Comparison of ENCODE assay signal across 11 cellular contexts in the genomic region with DNA sequence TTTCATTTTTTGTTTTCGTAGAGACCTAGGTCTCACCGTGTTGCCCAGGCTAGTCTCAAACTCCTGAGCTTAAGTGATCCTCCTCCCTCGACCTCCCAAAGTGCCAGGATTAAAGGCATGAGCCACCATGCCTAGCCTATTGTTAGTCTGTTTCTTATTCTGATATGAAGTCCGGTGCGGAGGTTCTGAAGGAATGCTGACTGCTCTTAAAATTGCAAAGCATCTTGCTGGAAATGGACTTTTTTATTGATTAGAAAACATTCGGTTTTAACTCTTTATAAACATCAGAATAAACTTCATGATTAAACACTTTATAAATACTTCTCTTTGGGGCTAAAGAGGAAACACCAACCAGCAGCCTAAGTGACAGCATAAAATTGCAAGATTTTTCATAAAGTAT. TPM values are rescaled to one million over a fixed set of nuclear protein-coding genes. Genes with fewer than 3 reads are reported as not detected.
DNase-seq lines count a peak whose midpoint lies in the region; ATAC-seq, FAIRE-seq and TF ChIP-seq lines count a peak whose summit lies in the region.
"Had no signal": no experiment of that assay in that cellular context is flagged by ENCODE, and none has a peak within 500 bp of the region (broad histone marks: within the 10 kb centered on the region; RNA-seq: fewer than 3 reads in every experiment).

No MANE protein-coding gene starts in this region.

- under 1% methylated on average over 6 of the region's 6 CpGs for WGBS in GM12878 (ENCODE audit: insufficient coverage, insufficient replicate concordance, low lambda C conversion rate, missing lambda C conversion rate)
- 81% methylated on average over 4 of the region's 6 CpGs for WGBS in mesenchymal stem cell
- 54 to 64% methylated on average over 6 of the region's 6 CpGs for WGBS in transverse colon (ENCODE audit: low coverage in 1 of 2), 2 donors

- SMC1A ChIA-PET in GM12878 (lab: Charles Lee; ENCODE audit: uncharacterized antibody, unreplicated experiment): interaction anchor here (1.0 to 30.6 kb wide), 25 partner anchors 10 to 767 kb away, joined by 3 to 1237 read pairs (median 8); no protein-coding TSS in a partner anchor

- TF ChIP-seq POLR2A in GM12878 (IDR thresholded peaks at IDR 0.05; ENCODE audit: low read depth, low read length) (no peak), transverse colon (IDR thresholded peaks at IDR 0.05) (no peak)

- H3K4me3 ChIP-seq in GM12878 (peak overlapping the region; percentile 99), mesenchymal stem cell (ENCODE audit: insufficient read depth in 1 of 2, low read depth in 1 of 2, low read length in 2 of 2) (peak overlapping the region in 1 of 2 experiments; percentile 92), transverse colon (peak overlapping the region in 1 of 4 donors; percentile 74)
- H3K4me3 ChIP-seq: SK-N-MC had no signal

- intact Hi-C loops in GM12878 (cut with micrococcal nuclease; ENCODE audit: unreplicated experiment) (loop anchor here (1.0 to 5.0 kb wide), 3 partner anchors 57 to 75 kb away; no protein-coding TSS in a partner anchor), transverse colon (cut with DNase I; ENCODE audit: low total_unique reads) (loop anchor here (10.0 kb wide), 1 partner anchor 65 kb away; no protein-coding TSS in a partner anchor), posterior cingulate gyrus (cut with DNase I) (no loop called here)

- H4K91ac ChIP-seq in mesenchymal stem cell (ENCODE audit: low read length): no peak overlapping the region

- DNase-seq in activated T-cell treated with anti-CD3 and anti-CD28 coated beads, Interleukin-2, amount 50 U/mL, for 72 hours: no peak
- DNase-seq in activated T-cell treated with anti-CD3 and anti-CD28 coated beads, Interleukin-2, amount 50 U/mL, for 48 hours: no peak
- DNase-seq in GM12878 (ENCODE audit: low read depth, low spot score): no peak
- no peak for DNase-seq in mesenchymal stem cell
- DNase-seq in transverse colon: no peak
- DNase-seq in posterior cingulate gyrus: no peak
- no peak for DNase-seq in SHP77 treated with DMSO at 0.1 percent for 48 hours (lab: John Stamatoyannopoulos, UW)
- DNase-seq: glutamatergic neuron had no signal

- ATAC-seq in activated T-cell treated with anti-CD3 and anti-CD28 coated beads, Interleukin-2, amount 50 U/mL, for 72 hours (replicated peaks in 1 of 2): no peak
- no peak for ATAC-seq in GM12878
- ATAC-seq in HG03280 (IDR thresholded peaks at IDR 0.05; ENCODE audit: unreplicated experiment): no peak

- no peak overlapping the region for H2BK15ac ChIP-seq in mesenchymal stem cell (ENCODE audit: low read depth, poor library complexity, severe bottlenecking)

- no peak for TF ChIP-seq RAD21 in GM12878 (IDR thresholded peaks at IDR 0.05; ENCODE audit: insufficient read depth, low read depth, low read length)

- H4K20me1 ChIP-seq in GM12878 (ENCODE audit: control insufficient read depth, insufficient read depth): no peaks in the 10 kb centered on the region

- peak overlapping the region; percentile 72 for H3K27ac ChIP-seq in GM12878 (ENCODE audit: control insufficient read depth, insufficient read depth)
- no peak overlapping the region for H3K27ac ChIP-seq in mesenchymal stem cell (ENCODE audit: low read length, poor library complexity, severe bottlenecking)
- peak overlapping the region; percentile 91 to 98 (median 97) for H3K27ac ChIP-seq in transverse colon
- H3K27ac ChIP-seq: parathyroid adenoma, SK-N-MC had no signal

- peak overlapping the region; percentile 89 for H3K9ac ChIP-seq in GM12878 (ENCODE audit: control insufficient read depth, insufficient read depth, low read length)
- H3K9ac ChIP-seq in mesenchymal stem cell (ENCODE audit: low read length): peak overlapping the region; percentile 2
- H3K9ac ChIP-seq: parathyroid adenoma had no signal

- no peak overlapping the region for H3K14ac ChIP-seq in mesenchymal stem cell (ENCODE audit: low read length in 2 of 2)

- H3K36me3 ChIP-seq in GM12878 (ENCODE audit: control insufficient read depth in 2 of 2, insufficient read depth in 2 of 2, low read length in 1 of 2) (peaks cover 10 to 37% of the 10 kb centered on the region in 2 experiments), mesenchymal stem cell (ENCODE audit: control insufficient read depth in 1 of 2, insufficient read depth in 2 of 2, low read depth in 1 of 2, low read length in 2 of 2) (peaks cover 5 to 12% of the 10 kb centered on the region in 2 experiments), transverse colon (peaks cover 0 to 8% (median 3%) of the 10 kb centered on the region in 4 donors)

- TF ChIP-seq CTCF in GM12878 (IDR thresholded peaks at IDR 0.05 in 2 of 3, conservative IDR thresholded peaks at IDR 0.05 in 1 of 3; ENCODE audit: control insufficient read depth in 2 of 3, extremely low read depth in 1 of 3, insufficient read depth in 1 of 3, low read depth in 3 of 3, low read length in 3 of 3): no peak
- no peak for TF ChIP-seq CTCF in transverse colon (IDR thresholded peaks at IDR 0.05)

- TF ChIP-seq EP300 in GM12878 (IDR thresholded peaks at IDR 0.05; ENCODE audit: borderline replicate concordance in 1 of 2, control insufficient read depth in 1 of 2, low read depth in 2 of 2, low read length in 2 of 2): no peak
- TF ChIP-seq EP300 in transverse colon (IDR thresholded peaks at IDR 0.05; ENCODE audit: low read depth): no peak

- no peaks in the 10 kb centered on the region for H3K9me3 Mint-ChIP-seq in activated T-cell treated with anti-CD3 and anti-CD28 coated beads, Interleukin-2, amount 50 U/mL, for 72 hours

- H3K27me3 Mint-ChIP-seq in activated T-cell treated with anti-CD3 and anti-CD28 coated beads, Interleukin-2, amount 50 U/mL, for 72 hours (ENCODE audit: low read depth): no peaks in the 10 kb centered on the region

- H3K4me3 Mint-ChIP-seq in activated T-cell treated with anti-CD3 and anti-CD28 coated beads, Interleukin-2, amount 50 U/mL, for 72 hours: peak overlapping the region; percentile 93 to 99

- peaks cover 24% of the 10 kb centered on the region for H3K79me1 ChIP-seq in mesenchymal stem cell (replicated peaks; ENCODE audit: low read length, poor library complexity, severe bottlenecking)

- H4K8ac ChIP-seq in mesenchymal stem cell (ENCODE audit: low read length): no peak overlapping the region

- RAD21 ChIA-PET in GM12878 (lab: Charles Lee; ENCODE audit: unreplicated experiment): interaction anchor here (0.7 to 20.6 kb wide), 33 partner anchors 8 to 649 kb away, joined by 3 to 774 read pairs (median 7); no protein-coding TSS in a partner anchor

- no peak overlapping the region for H2BK12ac ChIP-seq in mesenchymal stem cell (ENCODE audit: low read length in 2 of 2)

- H3K27ac Mint-ChIP-seq in activated T-cell treated with anti-CD3 and anti-CD28 coated beads, Interleukin-2, amount 50 U/mL, for 72 hours: peak overlapping the region; percentile 98

- peaks cover 90% of the 10 kb centered on the region for H3K79me2 ChIP-seq in GM12878 (ENCODE audit: control insufficient read depth, insufficient read depth, low read length)

- CTCF ChIA-PET in GM12878 (lab: Yijun Ruan, JAX): interaction anchor here (0.7 to 24.0 kb wide), 28 partner anchors 8 to 212 kb away, joined by 3 to 712 read pairs (median 10); no protein-coding TSS in a partner anchor

- in situ Hi-C loops in GM12878 (cut with MboI) (loop anchor here (10.0 kb wide), 1 partner anchor 245 kb away; no protein-coding TSS in a partner anchor), transverse colon (cut with MboI; ENCODE audit: low pct_ligation_motif_present in 1 of 4, low pct_unique_long_range_greater_than_20kb in 1 of 4, low sequenced_read_pairs in 3 of 4) (loop anchor here in 1 of 4 donors (5.0 kb wide), 1 partner anchor 72 kb away; no protein-coding TSS in a partner anchor)

- H3K23ac ChIP-seq in mesenchymal stem cell (ENCODE audit: low read length in 2 of 2): no peak overlapping the region

- no peak overlapping the region for H2BK5ac ChIP-seq in mesenchymal stem cell (ENCODE audit: low read depth, low read length, poor library complexity, severe bottlenecking)

- no peaks in the 10 kb centered on the region for H3K27me3 ChIP-seq in GM12878 (replicated peaks in 1 of 2; ENCODE audit: control insufficient read depth in 2 of 2, insufficient read depth in 2 of 2, low read length in 1 of 2)
- H3K27me3 ChIP-seq in mesenchymal stem cell (ENCODE audit: control insufficient read depth in 1 of 2, insufficient read depth in 1 of 2, low read length in 2 of 2): no peaks in the 10 kb centered on the region
- no peaks in the 10 kb centered on the region for H3K27me3 ChIP-seq in transverse colon

- H2BK120ac ChIP-seq in mesenchymal stem cell (ENCODE audit: low read depth, low read length): no peak overlapping the region

- H3K18ac ChIP-seq in mesenchymal stem cell (ENCODE audit: low read depth in 1 of 2, low read length in 2 of 2): no peak overlapping the region

- POLR2A ChIA-PET in GM12878 (lab: Charles Lee): interaction anchor here (1.0 to 6.6 kb wide), 20 partner anchors 11 to 213 kb away, joined by 3 to 42 read pairs (median 7); no protein-coding TSS in a partner anchor

- H2AFZ ChIP-seq in GM12878 (ENCODE audit: control insufficient read depth, low read depth, low read length) (no peak overlapping the region), mesenchymal stem cell (ENCODE audit: low read depth, low read length) (no peak overlapping the region)
- H2AFZ ChIP-seq: parathyroid adenoma had no signal

- TSS peak; percentile 54 for BruUV-seq in GM12878 (replicated peaks; lab: Mats Ljungman, UMichigan)

- H3K9me3 ChIP-seq in GM12878 (replicated peaks; ENCODE audit: control insufficient read depth, insufficient read depth, low read length) (no peaks in the 10 kb centered on the region), mesenchymal stem cell (ENCODE audit: control insufficient read depth, low read length) (no peaks in the 10 kb centered on the region), transverse colon (no peaks in the 10 kb centered on the region)

- H2AK5ac ChIP-seq in mesenchymal stem cell (ENCODE audit: low read length, severe bottlenecking): no peak overlapping the region

- peaks cover 59 to 70% of the 10 kb centered on the region in 2 donors for H3K36me3 Mint-ChIP-seq in activated T-cell treated with anti-CD3 and anti-CD28 coated beads, Interleukin-2, amount 50 U/mL, for 72 hours (ENCODE audit: insufficient read depth in 2 of 2)

- no peak for FAIRE-seq in GM12878 (lab: Jason Lieb, UNC)

- peaks cover 30% of the 10 kb centered on the region for H3K4me1 Mint-ChIP-seq in activated T-cell treated with anti-CD3 and anti-CD28 coated beads, Interleukin-2, amount 50 U/mL, for 72 hours (ENCODE audit: low read depth)

- H3K4ac ChIP-seq in mesenchymal stem cell (ENCODE audit: low read depth in 1 of 2, low read length in 2 of 2): no peak overlapping the region

- H3K4me2 ChIP-seq in GM12878 (ENCODE audit: control insufficient read depth, insufficient read depth) (peak overlapping the region; percentile 92), mesenchymal stem cell (ENCODE audit: low read length, poor library complexity, severe bottlenecking) (no peak overlapping the region)

- peaks cover 5% of the 10 kb centered on the region; the same call in 1 of the 2 replicates for H3K4me1 ChIP-seq in GM12878 (ENCODE audit: control insufficient read depth, insufficient read depth, low read length)
- H3K4me1 ChIP-seq in mesenchymal stem cell (ENCODE audit: control insufficient read depth, insufficient read depth, low read depth, low read length): peaks cover 8% of the 10 kb centered on the region
- H3K4me1 ChIP-seq in transverse colon: peaks cover 17 to 82% (median 42%) of the 10 kb centered on the region in 4 donors

RNA-seq across cellular contexts. Expression of a gene that starts 3.2 kb away (rescaled TPM):
- 100 to 1,000 TPM; 350 to 510 TPM for total RNA-seq in activated T-cell treated with anti-CD3 and anti-CD28 coated beads, Interleukin-2, amount 50 U/mL, for 72 hours
- 258 and 260 TPM in 2 replicates for total RNA-seq in GM12878 (2013; cell fraction: nucleolus; rRNA removed)
- total RNA-seq in GM12878 (2014; rRNA removed) (84.0 and 96.8 TPM in 2 replicates), GM12878 (2014; rRNA removed; fragmentation: Illumina TruSeq; extraction: Trizol) (81.4 and 82.4 TPM in 2 replicates), GM12878 (2021) (220 and 229 TPM in 2 replicates), transverse colon (10 to 100 TPM; 21.4 to 46.8 (median 36.3) TPM)
- polyA plus RNA-seq in GM12878 (2011; ENCODE audit: low read depth): 59.4 TPM
- polyA plus RNA-seq in GM12878 (2011; rRNA removed) (308 and 350 TPM in 2 replicates), GM12878 (2014; fragmentation: Illumina TruSeq; extraction: Trizol) (149 and 171 TPM in 2 replicates), GM12878 (2014; fragmentation: Nextera tagmentation; extraction: Ambion mirVana) (10 to 100 TPM; 18.0 to 31.5 TPM), GM12878 (2014; rRNA removed) (138 and 149 TPM in 2 replicates), GM12878 (2016; fragmentation: Nextera tagmentation; extraction: Ambion mirVana) (100 to 1,000 TPM; 126 to 128 TPM)
- 204 and 210 TPM in 2 replicates for polyA plus RNA-seq in GM12878 (2011; cell fraction: cytosol; rRNA removed)
- 565 and 695 TPM in 2 replicates for polyA plus RNA-seq in GM12878 (2011; cell fraction: nucleus; rRNA removed)
- 64.6 and 107 TPM in 2 replicates for polyA plus RNA-seq in GM12878 (2012)
- polyA minus RNA-seq in GM12878 (2011; rRNA and poly(A)+ RNA removed): 268 and 281 TPM in 2 replicates
- 95.9 and 104 TPM in 2 replicates for polyA minus RNA-seq in GM12878 (2011; cell fraction: cytosol; rRNA and poly(A)+ RNA removed)
- polyA minus RNA-seq in GM12878 (2011; cell fraction: nucleus; rRNA and poly(A)+ RNA removed): 243 and 270 TPM in 2 replicates
- polyA plus RNA-seq in mesenchymal stem cell (2013, experiment 1 of 2): 8.2 TPM
- polyA plus RNA-seq in mesenchymal stem cell (2013, experiment 2 of 2): 7.2 TPM
